ENCODE assay signal across 9 cellular contexts in genomic region chr1:161725888-161726630, GRCh38. TPM values are rescaled to one million over a fixed set of nuclear protein-coding genes. Genes with fewer than 3 reads are reported as not detected.
DNase-seq lines count a peak whose midpoint lies in the region; ATAC-seq and TF ChIP-seq lines count a peak whose summit lies in the region.
"Had no signal": no experiment of that assay in that cellular context is flagged by ENCODE, and none has a peak within 500 bp of the region (broad histone marks: within the 10 kb centered on the region; RNA-seq: fewer than 3 reads in every experiment).

No MANE protein-coding gene starts in this region.

- peaks cover 50% of the 10 kb centered on the region for H3K27me3 ChIP-seq in HUES48 (ENCODE audit: control insufficient read depth, insufficient read depth, low read length)
- H3K27me3 ChIP-seq in iPS DF 6.9 (ENCODE audit: control insufficient read depth, insufficient read depth, low read length), result peaks cover 16% of the 10 kb centered on the region; the same call in 1 of the 2 replicates
- peaks cover 0 to 3% (median 0%) of the 10 kb centered on the region in 3 donors for H3K27me3 ChIP-seq in sigmoid colon

- intact Hi-C loops in sigmoid colon (cut with DNase I), result loop anchor here (1.0 kb wide), 1 partner anchor 114 kb away; no protein-coding TSS in a partner anchor

- ATAC-seq in GM19351 (IDR thresholded peaks at IDR 0.05; ENCODE audit: unreplicated experiment), result peak; percentile 20

- TF ChIP-seq CTCF in C4-2B (conservative IDR thresholded peaks at IDR 0.05) (no peak; the same call in 1 of the 2 replicates), astrocyte of the spinal cord (IDR thresholded peaks at IDR 0.05; ENCODE audit: low read depth, low read length) (peak; percentile 38), sigmoid colon (IDR thresholded peaks at IDR 0.05) (peak; percentile 28 to 59 (median 42))

- H3K36me3 ChIP-seq in HUES48 (ENCODE audit: control insufficient read depth, insufficient read depth, low read length) (no peaks in the 10 kb centered on the region), iPS DF 6.9 (ENCODE audit: control insufficient read depth, insufficient read depth, low read length) (no peaks in the 10 kb centered on the region), sigmoid colon (no peaks in the 10 kb centered on the region)

- H3K9me3 ChIP-seq in HUES48 (ENCODE audit: control insufficient read depth, insufficient read depth, low read length), result no peaks in the 10 kb centered on the region
- H3K9me3 ChIP-seq in iPS DF 6.9 (ENCODE audit: control insufficient read depth, insufficient read depth, low read length), result no peaks in the 10 kb centered on the region
- H3K9me3 ChIP-seq in sigmoid colon, result no peaks in the 10 kb centered on the region

- no CpG with 5 or more reads among the region's 43 CpGs for WGBS in iPS DF 6.9 (ENCODE audit: insufficient coverage, insufficient read length)
- 1% methylated on average over 43 of the region's 43 CpGs for WGBS in sigmoid colon, 2 donors

- H3K27ac ChIP-seq in C4-2B (peak overlapping the region; percentile 70), HUES48 (ENCODE audit: low read depth, low read length) (no peak overlapping the region), iPS DF 6.9 (ENCODE audit: low read length) (no peak overlapping the region), sigmoid colon (peak overlapping the region; percentile 78 to 88 (median 80))

- peaks cover 15% of the 10 kb centered on the region for H3K4me1 ChIP-seq in HUES48 (ENCODE audit: control insufficient read depth, insufficient read depth, low read length)
- no peaks in the 10 kb centered on the region for H3K4me1 ChIP-seq in iPS DF 6.9 (ENCODE audit: control insufficient read depth, insufficient read depth, low read length)
- H3K4me1 ChIP-seq in sigmoid colon, result peaks cover 0 to 17% (median 13%) of the 10 kb centered on the region in 4 donors

- no peak overlapping the region for H3K9ac ChIP-seq in HUES48 (ENCODE audit: low read depth, low read length)

- TF ChIP-seq POLR2A in sigmoid colon (IDR thresholded peaks at IDR 0.05), result no peak

- peak; percentile 17 to 36 for DNase-seq in SW 1271 (lab: John Stamatoyannopoulos, UW)
- DNase-seq in astrocyte of the spinal cord (ENCODE audit: low read depth, low spot score), result peak; percentile 47
- DNase-seq in iPS DF 6.9 (ENCODE audit: low read depth, low spot score), result no peak
- peak; percentile 75 for DNase-seq in sigmoid colon
- no peak for DNase-seq in GM19240 (ENCODE audit: insufficient read length, low spot score)

- TF ChIP-seq EP300 in sigmoid colon (IDR thresholded peaks at IDR 0.05), result no peak

- in situ Hi-C loops in astrocyte of the spinal cord (cut with HindIII; ENCODE audit: low sequenced_read_pairs), result loop anchor here (25.0 kb wide), 1 partner anchor 89 kb away; the partner anchor contains the start of gene FCGR3B

- H3K4me3 ChIP-seq in HUES48 (ENCODE audit: low read depth, low read length) (peak overlapping the region; percentile 82), astrocyte of the spinal cord (ENCODE audit: low read depth, low read length) (peak overlapping the region; percentile 59), iPS DF 6.9 (ENCODE audit: low read length) (peak overlapping the region; percentile 78; the same call in 1 of the 2 replicates), sigmoid colon (peak overlapping the region; percentile 54 to 91 (median 78))

RNA-seq across cellular contexts. Expression of gene FCRLB, which starts 4.7 kb away (rescaled TPM):
- under 1 TPM in 3 of 4 donors, not detected in 1; 0.36 to 0.95 (median 0.82) TPM for total RNA-seq in sigmoid colon
- under 1 TPM in 2 of 3 donors, not detected in 1; 0.23 to 0.89 TPM for polyA plus RNA-seq in sigmoid colon

RNA-seq across cellular contexts. Expression of gene FCRLA, which starts 19.0 kb away (rescaled TPM):
- total RNA-seq in sigmoid colon, result not detected
- polyA plus RNA-seq in sigmoid colon, result 10 to 100 TPM in 1 of 3 donors, 1 to 10 TPM in 1, not detected in 1; 1.6 to 22.0 TPM
- total RNA-seq: activated CD8-positive, alpha-beta memory T cell treated with anti-CD3 and anti-CD28 coated beads for 36 hours had no signal

RNA-seq across cellular contexts. Expression of gene DUSP12, which starts 23.5 kb away (rescaled TPM):
- 10 to 100 TPM; 12.7 to 40.3 (median 24.1) TPM for total RNA-seq in sigmoid colon
- polyA plus RNA-seq in sigmoid colon, result 10 to 100 TPM; 13.6 to 21.0 (median 17.5) TPM

RNA-seq across cellular contexts. Expression of gene ATF6, which starts 40.1 kb away (rescaled TPM):
- 10 to 100 TPM; 26.3 to 28.1 (median 27.6) TPM for total RNA-seq in sigmoid colon
- 1 to 10 TPM; 2.3 to 9.0 (median 3.0) TPM for polyA plus RNA-seq in sigmoid colon

Comparison
In these comparisons a context has a peak if more than half of its experiments do, and no peak if none do; other contexts are left out.
1. H3K27ac ChIP-seq: peak in C4-2B (single experiment) and sigmoid colon (4 of 4); none in HUES48 (single experiment) and iPS DF 6.9 (single experiment).
2. DNase-seq: peak in SW 1271 (2 of 2), astrocyte of the spinal cord (single experiment) and sigmoid colon (single experiment); none in iPS DF 6.9 (single experiment) and GM19240 (single experiment).
3. Peak in every context shown above with its lines, with median percentiles within 50 percentile points of each other: H3K4me3 ChIP-seq.